In genomic region chr10:75399461-75400162, GRCh38 we compare ENCODE assay signal across 8 cellular contexts. TPM values are rescaled to one million over a fixed set of nuclear protein-coding genes. Genes with fewer than 3 reads are reported as not detected.
A peak's percentile ranks its signal among the peaks of the same experiment; 100 is the strongest.
DNase-seq lines count a peak whose midpoint lies in the region; ATAC-seq and TF ChIP-seq lines count a peak whose summit lies in the region.

No MANE protein-coding gene starts in this region.

- H3K27me3 Mint-ChIP-seq in HFFc6 (ENCODE audit: insufficient read depth), result peaks cover 7% of the 10 kb centered on the region

- H2AFZ ChIP-seq in PC-9, result no peak overlapping the region

- 0 out of 2 replicates have a peak, but pooled peaks cover 3% of the 10 kb centered on the region for H3K9me3 Mint-ChIP-seq in HFFc6

- H3K79me2 ChIP-seq in PC-9 (ENCODE audit: low read depth), result peaks cover 84% of the 10 kb centered on the region

- H3K4me1 ChIP-seq in PC-9 (replicated peaks; ENCODE audit: insufficient read depth) (peaks cover 5% of the 10 kb centered on the region), heart right ventricle (peaks cover 5 to 61% (median 44%) of the 10 kb centered on the region in 9 donors), ovary (ENCODE audit: insufficient read depth) (peaks cover 3% of the 10 kb centered on the region)

- no peaks in the 10 kb centered on the region for H3K9me2 ChIP-seq in PC-9 (ENCODE audit: insufficient read depth)

- BruUV-seq in PC-9 (replicated peaks; lab: Mats Ljungman, UMichigan), result no TSS peak

- peaks cover 24% of the 10 kb centered on the region for H3F3A ChIP-seq in PC-9 (ENCODE audit: insufficient read depth, low read depth)

- DNase-seq in COR-L47 (lab: John Stamatoyannopoulos, UW) (peak; percentile 42), HFFc6 (peak; percentile 74), PC-9 (peak; percentile 61 to 76), amniotic epithelial cell (ENCODE audit: low read depth) (peak; percentile 59), heart right ventricle (peak; percentile 85 to 87), ovary (peak; percentile 72 to 91 (median 88)), NCI-H69 (lab: John Stamatoyannopoulos, UW) (no peak)
- no peak for DNase-seq in NK-92 treated with Interleukin-12 subunit alpha and Interleukin-12 subunit beta, amount 100 ng/mL, for 24 hours (lab: John Stamatoyannopoulos, UW)

- peak overlapping the region; percentile 88 for H3K4me2 ChIP-seq in PC-9

- H3K4me3 Mint-ChIP-seq in HFFc6, result peak overlapping the region; percentile 98

- intact Hi-C loops in PC-9 (cut with micrococcal nuclease; ENCODE audit: unreplicated experiment) (loop anchor here (2.0 to 10.0 kb wide), 5 partner anchors 525 to 1715 kb away; no protein-coding TSS in a partner anchor), heart right ventricle (cut with DNase I) (loop anchor here (2.0 to 10.0 kb wide), 33 partner anchors 102 to 1605 kb away; no protein-coding TSS in a partner anchor), ovary (cut with DNase I) (loop anchor here (2.0 to 10.0 kb wide), 15 partner anchors 102 to 1708 kb away; no protein-coding TSS in a partner anchor)

- H4K20me1 ChIP-seq in PC-9 (ENCODE audit: insufficient read depth), result peaks cover 5% of the 10 kb centered on the region

- H3K36me3 ChIP-seq in PC-9 (ENCODE audit: low read depth) (no peaks in the 10 kb centered on the region), heart right ventricle (peaks cover 0 to 17% (median 7%) of the 10 kb centered on the region in 9 donors), ovary (no peaks in the 10 kb centered on the region)

- WGBS in heart right ventricle, 2 donors, result 6 to 11% methylated on average over 71 of the region's 71 CpGs
- 3 to 4% (median 4%) methylated on average over 53 to 71 of the region's 71 CpGs for WGBS in ovary, 3 donors

- no peaks in the 10 kb centered on the region for H3K27me3 ChIP-seq in PC-9 (ENCODE audit: insufficient read depth, low read depth)
- H3K27me3 ChIP-seq in heart right ventricle, result peaks cover 0 to 63% (median 32%) of the 10 kb centered on the region in 7 donors
- H3K27me3 ChIP-seq in ovary, result no peaks in the 10 kb centered on the region

- CTCF ChIA-PET in PC-9 (lab: Charles Lee), result interaction anchor here (0.6 to 0.7 kb wide), 2 partner anchors 26 to 37 kb away, joined by 3 to 9 read pairs; no protein-coding TSS in a partner anchor

- H3K4me3 ChIP-seq in PC-9 (peak overlapping the region; percentile 84), heart right ventricle (peak overlapping the region; percentile 85 to 98 (median 90)), ovary (peak overlapping the region; percentile 93)

- POLR2A ChIA-PET in PC-9 (lab: Charles Lee; ENCODE audit: unreplicated experiment), result no interaction called here

- H3K27ac ChIP-seq in PC-9 (peak overlapping the region; percentile 90), heart right ventricle (peak overlapping the region; percentile 85 to 99 (median 94)), ovary (peak overlapping the region; percentile 98)

- H3K27ac Mint-ChIP-seq in HFFc6, result peak overlapping the region; percentile 81; the same call in 1 of the 2 replicates

- ATAC-seq in heart right ventricle, result peak; percentile 13 to 36 (median 26)

- H3K9me3 ChIP-seq in PC-9 (ENCODE audit: insufficient read depth, low read depth), result no peaks in the 10 kb centered on the region
- H3K9me3 ChIP-seq in heart right ventricle, result no peaks in the 10 kb centered on the region
- H3K9me3 ChIP-seq in ovary, result no peaks in the 10 kb centered on the region

- TF ChIP-seq CTCF in HFFc6 (IDR thresholded peaks at IDR 0.05), result peak; percentile 79
- TF ChIP-seq CTCF in PC-9 (conservative IDR thresholded peaks at IDR 0.05), result peak; percentile 40
- peak; percentile 59 to 88 (median 75) for TF ChIP-seq CTCF in heart right ventricle (IDR thresholded peaks at IDR 0.05)
- peak; percentile 38 to 54 (median 38) for TF ChIP-seq CTCF in ovary (IDR thresholded peaks at IDR 0.05)

- H3K4me1 Mint-ChIP-seq in HFFc6 (ENCODE audit: low read depth), result peaks cover 29% of the 10 kb centered on the region

- H3K36me3 Mint-ChIP-seq in HFFc6 (ENCODE audit: low read depth), result peaks cover 11% of the 10 kb centered on the region

- TF ChIP-seq POLR2A in ovary (IDR thresholded peaks at IDR 0.05), result no peak

- TF ChIP-seq EP300 in ovary (IDR thresholded peaks at IDR 0.05), result no peak

RNA-seq across cellular contexts. Expression of gene ZNF503, which starts 2.0 kb away (rescaled TPM):
- 10 to 100 TPM in 1 of 6 experiments, 1 to 10 TPM in 5; 9.1 to 15.9 (median 9.7) TPM for total RNA-seq in HFFc6 (2021; fragmentation: NEBNext Ultra II Directional; extraction: Animal tissue kit (Norgen Biotek cat#: 25700))
- total RNA-seq in PC-9 (2021), result 1.4 and 1.5 TPM in 2 replicates
- 1 to 10 TPM; 2.5 to 9.7 (median 4.1) TPM for total RNA-seq in heart right ventricle
- polyA plus RNA-seq in heart right ventricle, result 1 to 10 TPM; 5.2 to 5.6 TPM
- 100 to 1,000 TPM in 3 of 7 donors, 10 to 100 TPM in 4; 33.4 to 221 (median 82.2) TPM for total RNA-seq in ovary
- 10 to 100 TPM; 21.1 to 86.1 TPM for polyA plus RNA-seq in ovary

RNA-seq across cellular contexts. Expression of gene LRMDA, which starts 31.8 kb away (rescaled TPM):
- total RNA-seq in HFFc6 (2021; fragmentation: NEBNext Ultra II Directional; extraction: Animal tissue kit (Norgen Biotek cat#: 25700)), result under 1 TPM in 1 of 6 experiments, not detected in 5; 0.32 TPM
- total RNA-seq in PC-9 (2021) (not detected in 2 replicates), heart right ventricle (10 to 100 TPM in 9 of 10 donors, 1 to 10 TPM in 1; 4.7 to 59.8 (median 13.6) TPM), ovary (10 to 100 TPM; 14.8 to 30.7 (median 22.9) TPM)
- polyA plus RNA-seq in heart right ventricle (1 to 10 TPM; 4.0 to 8.3 TPM), ovary (10 to 100 TPM; 20.6 to 25.9 TPM)

Comparison
In these comparisons a context has a peak if more than half of its experiments do, and no peak if none do; other contexts are left out.
1. DNase-seq: peak in COR-L47 (single experiment), HFFc6 (single experiment), PC-9 (2 of 2), amniotic epithelial cell (single experiment), heart right ventricle (2 of 2) and ovary (5 of 5); none in NCI-H69 (single experiment) and NK-92 treated with Interleukin-12 subunit alpha and Interleukin-12 subunit beta, amount 100 ng/mL, for 24 hours (single experiment).
2. Peak in every context shown above with its lines, with median percentiles within 50 percentile points of each other: CTCF ChIP-seq, H3K27ac ChIP-seq and H3K4me3 ChIP-seq.